8 cellular contexts compared by ENCODE assay signal in the genomic region with DNA sequence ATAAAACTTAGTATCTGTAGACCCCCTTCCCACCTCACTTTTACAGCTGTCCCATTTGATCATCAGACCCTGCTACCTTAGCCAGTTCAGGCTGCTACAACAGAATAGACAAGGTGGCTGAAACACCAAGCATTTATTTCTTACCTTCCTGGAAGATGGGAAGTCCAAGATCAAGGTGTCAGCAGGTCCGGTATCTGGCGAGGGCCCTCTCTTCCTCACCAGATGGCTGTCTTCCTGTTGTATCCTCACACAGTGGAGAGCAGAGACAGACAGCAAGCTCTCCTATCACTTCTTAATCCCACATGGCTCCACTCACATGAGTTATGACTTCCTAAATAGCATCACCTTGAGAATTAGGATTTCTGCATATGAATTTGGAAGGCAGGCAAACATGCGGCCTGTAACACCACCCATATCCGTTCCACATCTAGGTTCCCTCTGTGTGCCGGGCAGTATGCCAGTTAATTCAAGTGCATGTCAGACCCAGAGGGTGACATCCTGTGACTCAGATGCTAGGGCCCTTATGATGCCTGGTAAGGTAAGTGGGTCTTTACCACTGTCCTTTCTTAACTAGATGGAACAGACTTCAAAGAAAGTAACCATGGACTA. TPM values are rescaled to one million over a fixed set of nuclear protein-coding genes. Genes with fewer than 3 reads are reported as not detected.
DNase-seq lines count a peak whose midpoint lies in the region; ATAC-seq and TF ChIP-seq lines count a peak whose summit lies in the region.

No MANE protein-coding gene starts in this region.

- H3K4me1 Mint-ChIP-seq in endothelial cell (ENCODE audit: unreplicated experiment), result peaks cover 31% of the 10 kb centered on the region

- no peaks in the 10 kb centered on the region for H3K36me3 Mint-ChIP-seq in endothelial cell (ENCODE audit: low read depth, unreplicated experiment)

- no peaks in the 10 kb centered on the region for H3K9me3 ChIP-seq in GM23248 (ENCODE audit: low read depth)
- no peaks in the 10 kb centered on the region for H3K9me3 ChIP-seq in PC-9 (ENCODE audit: insufficient read depth, low read depth)
- H3K9me3 ChIP-seq in adrenal gland (replicated peaks in 1 of 3), result no peaks in the 10 kb centered on the region
- no peaks in the 10 kb centered on the region for H3K9me3 ChIP-seq in left lung

- H3F3A ChIP-seq in GM23248 (ENCODE audit: insufficient read depth) (peaks cover 41% of the 10 kb centered on the region), PC-9 (ENCODE audit: insufficient read depth, low read depth) (peaks cover 17% of the 10 kb centered on the region; the same call in 1 of the 2 replicates)

- intact Hi-C loops in PC-9 (cut with micrococcal nuclease; ENCODE audit: unreplicated experiment), result loop anchor here (2.0 kb wide), 2 partner anchors 31 to 49 kb away; partner anchors contain the start of gene LRP11
- intact Hi-C loops in adrenal gland (cut with DNase I), result no loop called here
- intact Hi-C loops in left lung (cut with DNase I), result no loop called here

- H3K27me3 Mint-ChIP-seq in endothelial cell (ENCODE audit: unreplicated experiment), result peaks cover 10% of the 10 kb centered on the region

- H3K4me1 ChIP-seq in GM23248 (ENCODE audit: insufficient read depth) (peaks cover 46% of the 10 kb centered on the region), PC-9 (replicated peaks; ENCODE audit: insufficient read depth) (peaks cover 45% of the 10 kb centered on the region), adrenal gland (replicated peaks in 1 of 2) (peaks cover 31 to 36% of the 10 kb centered on the region in 2 donors), left lung (peaks cover 12 to 33% of the 10 kb centered on the region in 2 donors)

- H3K9ac ChIP-seq in GM23248, result peak overlapping the region; percentile 13; the same call in 1 of the 2 replicates

- DNase-seq in GM23248 (peak; percentile 82), PC-9 (peak; percentile 59 to 77), adrenal gland (peak; percentile 63 to 90 (median 75)), left lung (peak in 1 of 2 donors; percentile 53), endothelial cell (ENCODE audit: low spot score) (no peak), dedifferentiated amniotic fluid mesenchymal stem cell (ENCODE audit: extremely low spot score) (no peak)

- ATAC-seq in left lung, result peak; percentile 52
- ATAC-seq in GM18868 (IDR thresholded peaks at IDR 0.05; ENCODE audit: unreplicated experiment), result no peak
- no peak for ATAC-seq in HG03196 (IDR thresholded peaks at IDR 0.05; ENCODE audit: unreplicated experiment)

- CTCF ChIA-PET in PC-9 (lab: Charles Lee), result interaction anchor here (0.8 to 1.2 kb wide), 2 partner anchors 9 to 55 kb away, joined by 3 read pairs; no protein-coding TSS in a partner anchor

- no TSS peak for BruUV-seq in PC-9 (replicated peaks; lab: Mats Ljungman, UMichigan)

- no peaks in the 10 kb centered on the region for H3K9me3 Mint-ChIP-seq in endothelial cell (ENCODE audit: unreplicated experiment)

- H3K4me2 ChIP-seq in GM23248 (ENCODE audit: unreplicated experiment), result peak overlapping the region; percentile 84
- H3K4me2 ChIP-seq in PC-9, result peak overlapping the region; percentile 70

- H3K9me2 ChIP-seq in GM23248 (ENCODE audit: insufficient read depth) (no peaks in the 10 kb centered on the region), PC-9 (ENCODE audit: insufficient read depth) (no peaks in the 10 kb centered on the region)

- POLR2A ChIA-PET in PC-9 (lab: Charles Lee; ENCODE audit: unreplicated experiment), result no interaction called here

- H3K27me3 ChIP-seq in GM23248 (replicated peaks; ENCODE audit: insufficient read depth), result no peaks in the 10 kb centered on the region
- no peaks in the 10 kb centered on the region for H3K27me3 ChIP-seq in PC-9 (ENCODE audit: insufficient read depth, low read depth)
- H3K27me3 ChIP-seq in adrenal gland, result no peaks in the 10 kb centered on the region
- H3K27me3 ChIP-seq in left lung, result no peaks in the 10 kb centered on the region

- H3K79me2 ChIP-seq in GM23248 (ENCODE audit: insufficient read depth), result no peaks in the 10 kb centered on the region
- H3K79me2 ChIP-seq in PC-9 (ENCODE audit: low read depth), result no peaks in the 10 kb centered on the region

- 12 to 21% methylated on average over 5 of the region's 5 CpGs for WGBS in GM23248 (ENCODE audit: low coverage in 1 of 2, low lambda C conversion rate in 2 of 2, missing lambda C conversion rate in 2 of 2), 2 experiments
- 26 to 44% (median 41%) methylated on average over 5 of the region's 5 CpGs for WGBS in adrenal gland, 4 donors

- TF ChIP-seq POLR2A in adrenal gland (IDR thresholded peaks at IDR 0.05), result no peak

- TF ChIP-seq CTCF in PC-9 (conservative IDR thresholded peaks at IDR 0.05), result no peak
- TF ChIP-seq CTCF in adrenal gland (IDR thresholded peaks at IDR 0.05), result no peak
- no peak for TF ChIP-seq CTCF in left lung (IDR thresholded peaks at IDR 0.05)
- TF ChIP-seq CTCF in endothelial cell (IDR thresholded peaks at IDR 0.05; ENCODE audit: unreplicated experiment), result no peak

- H3K4me3 Mint-ChIP-seq in endothelial cell (ENCODE audit: unreplicated experiment), result no peak overlapping the region

- in situ Hi-C loops in GM23248 (cut with MboI), result no loop called here

- H3K27ac ChIP-seq in GM23248 (peak overlapping the region; percentile 94), PC-9 (peak overlapping the region; percentile 75), adrenal gland (peak overlapping the region; percentile 3 to 88 (median 84)), left lung (peak overlapping the region; percentile 65 to 78)

- H3K27ac Mint-ChIP-seq in endothelial cell (ENCODE audit: unreplicated experiment), result no peak overlapping the region

- no peaks in the 10 kb centered on the region for H4K20me1 ChIP-seq in GM23248 (ENCODE audit: insufficient read depth)
- no peaks in the 10 kb centered on the region for H4K20me1 ChIP-seq in PC-9 (ENCODE audit: insufficient read depth)

- H3K36me3 ChIP-seq in GM23248 (ENCODE audit: low read depth) (no peaks in the 10 kb centered on the region), PC-9 (ENCODE audit: low read depth) (no peaks in the 10 kb centered on the region), adrenal gland (replicated peaks in 1 of 2) (no peaks in the 10 kb centered on the region), left lung (no peaks in the 10 kb centered on the region)

- H3K4me3 ChIP-seq in GM23248, result 0 out of 2 replicates have a peak overlapping the region, but pooled peaks have one; percentile 27
- H3K4me3 ChIP-seq in PC-9, result peak overlapping the region; percentile 36; the same call in 1 of the 2 replicates
- H3K4me3 ChIP-seq in adrenal gland, result no peak overlapping the region
- H3K4me3 ChIP-seq in left lung, result no peak overlapping the region

- H2AFZ ChIP-seq in GM23248 (peak overlapping the region; percentile 67), PC-9 (no peak overlapping the region)

RNA-seq across cellular contexts. Expression of gene RAET1E, which starts 2.1 kb away (rescaled TPM):
- total RNA-seq in GM23248 (2014; rRNA removed; shearing (Covaris generic)), result 8.6 and 10.4 TPM in 2 replicates
- polyA plus RNA-seq in GM23248 (2016; fragmentation: Nextera tagmentation; extraction: Ambion mirVana) (8.1 and 8.8 TPM in 2 replicates), adrenal gland (1 to 10 TPM in 1 of 3 donors, under 1 TPM in 2; 0.30 to 2.8 (median 0.32) TPM)
- total RNA-seq in PC-9 (2021) (0.20 TPM in 1 of 2 replicates, not detected in the other), adrenal gland (1 to 10 TPM in 5 of 8 donors, under 1 TPM in 2, not detected in 1; 0.87 to 9.2 (median 1.1) TPM), left lung (under 1 TPM; 0.35 to 0.50 TPM), endothelial cell (ENCODE audit: unreplicated experiment) (0.28 TPM)

RNA-seq across cellular contexts. Expression of gene RAET1G, which starts 27.1 kb away (rescaled TPM):
- total RNA-seq in GM23248 (2014; rRNA removed; shearing (Covaris generic)), result 5.2 and 8.9 TPM in 2 replicates
- polyA plus RNA-seq in GM23248 (2016; fragmentation: Nextera tagmentation; extraction: Ambion mirVana) (15.5 and 15.8 TPM in 2 replicates), adrenal gland (10 to 100 TPM in 2 of 3 donors, 1 to 10 TPM in 1; 3.1 to 40.7 (median 11.5) TPM)
- total RNA-seq in PC-9 (2021) (0.88 TPM in 1 of 2 replicates, not detected in the other), adrenal gland (10 to 100 TPM in 5 of 8 donors, 1 to 10 TPM in 3; 7.3 to 29.8 (median 12.7) TPM), left lung (under 1 TPM; 0.76 to 0.93 TPM), endothelial cell (ENCODE audit: unreplicated experiment) (3.8 TPM)

RNA-seq across cellular contexts. Expression of gene LRP11, which starts 31.6 kb away (rescaled TPM):
- 108 and 168 TPM in 2 replicates for total RNA-seq in GM23248 (2014; rRNA removed; shearing (Covaris generic))
- polyA plus RNA-seq in GM23248 (2016; fragmentation: Nextera tagmentation; extraction: Ambion mirVana) (44.9 and 50.3 TPM in 2 replicates), adrenal gland (10 to 100 TPM in 1 of 3 donors, 1 to 10 TPM in 2; 2.6 to 65.1 (median 9.7) TPM)
- total RNA-seq in PC-9 (2021) (33.8 and 38.6 TPM in 2 replicates), adrenal gland (10 to 100 TPM; 30.4 to 59.9 (median 45.8) TPM), left lung (10 to 100 TPM; 40.9 to 42.6 TPM), endothelial cell (ENCODE audit: unreplicated experiment) (51.7 TPM)

RNA-seq across cellular contexts. Expression of gene ULBP2, which starts 46.0 kb away (rescaled TPM):
- total RNA-seq in GM23248 (2014; rRNA removed; shearing (Covaris generic)), result 11.4 and 23.8 TPM in 2 replicates
- 29.5 and 30.1 TPM in 2 replicates for polyA plus RNA-seq in GM23248 (2016; fragmentation: Nextera tagmentation; extraction: Ambion mirVana)
- 2.9 and 4.4 TPM in 2 replicates for total RNA-seq in PC-9 (2021)
- 1 to 10 TPM in 1 of 8 donors, under 1 TPM in 5, not detected in 2; 0.35 to 1.8 (median 0.56) TPM for total RNA-seq in adrenal gland
- polyA plus RNA-seq in adrenal gland, result 1 to 10 TPM in 1 of 3 donors, under 1 TPM in 2; 0.16 to 1.7 (median 0.30) TPM
- 1 to 10 TPM; 2.2 to 3.3 TPM for total RNA-seq in left lung
- total RNA-seq in endothelial cell (ENCODE audit: unreplicated experiment), result 9.9 TPM

Comparison
In these comparisons a context has a peak if more than half of its experiments do, and no peak if none do; other contexts are left out.
1. DNase-seq: peak in GM23248 (single experiment), PC-9 (2 of 2) and adrenal gland (7 of 7); none in endothelial cell (single experiment) and dedifferentiated amniotic fluid mesenchymal stem cell (single experiment).
2. H3K4me3 ChIP-seq: peak in GM23248 (single experiment) and PC-9 (single experiment); none in adrenal gland (0 of 4) and left lung (0 of 2).
3. Peak in every context shown above with its lines, with median percentiles within 50 percentile points of each other: H3K27ac ChIP-seq.